8 cellular contexts compared by ENCODE assay signal in the genomic region with DNA sequence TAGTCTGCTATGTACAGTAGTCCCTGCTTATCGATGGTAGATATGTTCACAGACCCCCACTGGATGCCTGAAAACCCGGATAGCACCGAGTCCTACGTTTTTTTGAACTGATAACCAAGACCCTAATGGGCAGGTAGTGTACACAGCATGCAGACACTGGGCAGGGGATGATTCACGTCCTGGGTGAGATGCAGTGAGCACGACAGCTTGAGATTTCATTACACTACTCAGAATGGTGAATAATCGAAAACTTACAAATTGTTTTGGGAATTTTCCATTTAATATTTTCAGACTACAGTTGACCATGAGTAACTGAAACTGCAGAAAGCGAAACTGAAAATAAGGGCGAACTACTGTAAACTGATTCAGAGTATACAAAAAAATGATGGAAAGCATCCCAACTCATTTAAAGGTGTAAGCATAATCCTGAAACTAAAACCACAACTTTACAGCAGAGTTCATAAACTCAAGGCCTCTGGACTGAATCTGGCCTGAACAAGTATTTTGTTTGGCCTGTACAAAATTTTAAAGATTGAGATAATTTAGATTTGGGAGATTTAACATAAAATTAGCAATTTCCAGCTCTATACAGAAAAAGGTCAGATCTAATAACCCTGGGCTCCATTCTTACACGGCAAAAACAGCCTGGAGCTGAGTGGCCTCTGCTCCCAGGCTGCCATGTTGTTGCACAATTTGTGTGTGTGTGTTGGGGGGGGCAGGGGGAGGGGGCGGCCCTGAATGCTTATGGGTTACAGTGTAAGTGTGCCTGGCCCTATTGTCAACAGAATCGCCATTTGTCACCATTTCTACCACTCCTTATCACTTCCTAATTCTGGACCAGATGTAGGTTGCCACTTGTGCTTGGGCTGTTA. TPM values are rescaled to one million over a fixed set of nuclear protein-coding genes. Genes with fewer than 3 reads are reported as not detected.
DNase-seq lines count a peak whose midpoint lies in the region; ATAC-seq, FAIRE-seq and TF ChIP-seq lines count a peak whose summit lies in the region.

No MANE protein-coding gene starts in this region.

- H3K27me3 ChIP-seq in adrenal gland, result no peaks in the 10 kb centered on the region

- H3K9me3 Mint-ChIP-seq in stimulated activated memory B cell treated with anti-CD40 and anti-IgM and Interleukin-4, amounts not matched to agents 10 μg/mL and 1 μg/mL and 100 μg/mL, for 72 hours, result no peaks in the 10 kb centered on the region

- peak overlapping the region; percentile 15 to 90 (median 78) for H3K27ac ChIP-seq in adrenal gland
- peak overlapping the region; percentile 22 to 54 for H3K27ac ChIP-seq in kidney (ENCODE audit: low read depth in 2 of 2, low read length in 2 of 2)

- FAIRE-seq in GM12892 (lab: Jason Lieb, UNC), result peak; percentile 73
- no peak for FAIRE-seq in kidney (lab: Jason Lieb, UNC)

- no peaks in the 10 kb centered on the region for H3K9me3 ChIP-seq in adrenal gland (replicated peaks in 1 of 3)
- no peaks in the 10 kb centered on the region for H3K9me3 ChIP-seq in kidney (ENCODE audit: control insufficient read depth in 1 of 2, low read length in 2 of 2)

- no peaks in the 10 kb centered on the region for H3K36me3 Mint-ChIP-seq in stimulated activated memory B cell treated with anti-CD40 and anti-IgM and Interleukin-4, amounts not matched to agents 10 μg/mL and 1 μg/mL and 100 μg/mL, for 72 hours

- H3K4me3 ChIP-seq in adrenal gland (peak overlapping the region in 2 of 4 donors; percentile 31 to 40), kidney (ENCODE audit: low read length in 2 of 2) (peak overlapping the region; percentile 64 to 75)

- H3K27me3 Mint-ChIP-seq in stimulated activated memory B cell treated with anti-CD40 and anti-IgM and Interleukin-4, amounts not matched to agents 10 μg/mL and 1 μg/mL and 100 μg/mL, for 72 hours, result no peaks in the 10 kb centered on the region

- peak overlapping the region; percentile 52 for H3K4me3 Mint-ChIP-seq in stimulated activated memory B cell treated with anti-CD40 and anti-IgM and Interleukin-4, amounts not matched to agents 10 μg/mL and 1 μg/mL and 100 μg/mL, for 72 hours

- intact Hi-C loops in adrenal gland (cut with DNase I) (no loop called here), kidney (cut with DNase I) (no loop called here)

- peak overlapping the region; percentile 22 to 51 for H3K9ac ChIP-seq in kidney (ENCODE audit: low read length in 2 of 2)

- H3K36me3 ChIP-seq in adrenal gland (replicated peaks in 1 of 2) (no peaks in the 10 kb centered on the region), kidney (ENCODE audit: control insufficient read depth in 1 of 2, insufficient read depth in 2 of 2, low read length in 2 of 2) (no peaks in the 10 kb centered on the region)

- WGBS in adrenal gland, 4 donors, result 8 to 14% (median 12%) methylated on average over 12 of the region's 12 CpGs

- H3K4me1 ChIP-seq in adrenal gland (replicated peaks in 1 of 2) (peaks cover 8 to 14% of the 10 kb centered on the region in 2 donors), kidney (ENCODE audit: control insufficient read depth in 1 of 2, insufficient read depth in 1 of 2, low read depth in 1 of 2, low read length in 2 of 2) (no peaks in the 10 kb centered on the region)

- no peak for TF ChIP-seq POLR2A in GM12892 (IDR thresholded peaks at IDR 0.05; ENCODE audit: low read depth, low read length)
- TF ChIP-seq POLR2A in adrenal gland (IDR thresholded peaks at IDR 0.05), result no peak

- H3K27ac Mint-ChIP-seq in stimulated activated memory B cell treated with anti-CD40 and anti-IgM and Interleukin-4, amounts not matched to agents 10 μg/mL and 1 μg/mL and 100 μg/mL, for 72 hours, result peak overlapping the region; percentile 65

- peak; percentile 36 for ATAC-seq in stimulated activated memory B cell treated with anti-CD40 and anti-IgM and Interleukin-4, amounts not matched to agents 10 μg/mL and 1 μg/mL and 100 μg/mL, for 72 hours
- no peak for ATAC-seq in GM21825 (IDR thresholded peaks at IDR 0.05; ENCODE audit: unreplicated experiment)
- no peak for ATAC-seq in HG03097 (IDR thresholded peaks at IDR 0.05; ENCODE audit: low FRiP score, unreplicated experiment)

- TF ChIP-seq CTCF in adrenal gland (IDR thresholded peaks at IDR 0.05), result no peak
- TF ChIP-seq CTCF in kidney (IDR thresholded peaks at IDR 0.05; ENCODE audit: borderline replicate concordance, extremely low read depth, insufficient read depth), result no peak

- peaks cover 11% of the 10 kb centered on the region for H3K4me1 Mint-ChIP-seq in stimulated activated memory B cell treated with anti-CD40 and anti-IgM and Interleukin-4, amounts not matched to agents 10 μg/mL and 1 μg/mL and 100 μg/mL, for 72 hours

- DNase-seq in GM12892 (ENCODE audit: insufficient read length) (no peak), NCI-H2227 treated with DMSO at 0.1 percent for 48 hours (lab: John Stamatoyannopoulos, UW) (peak; percentile 28), adrenal gland (peak; percentile 35 to 73 (median 66)), kidney (no peak), UCSD-AML1 (lab: John Stamatoyannopoulos, UW; ENCODE audit: unreplicated experiment) (no peak)

RNA-seq across cellular contexts. Expression of a gene that starts 34.9 kb away (rescaled TPM):
- 5.8 TPM for polyA plus RNA-seq in GM12892 (2012; ENCODE audit: missing spikeins)
- 10 to 100 TPM; 16.7 to 30.0 (median 25.8) TPM for total RNA-seq in adrenal gland
- polyA plus RNA-seq in adrenal gland, result 1 to 10 TPM; 6.7 to 7.5 (median 7.2) TPM
- total RNA-seq in kidney, result 30.9 TPM
- polyA plus RNA-seq in kidney (ENCODE audit: insufficient read depth, low read depth, low replicate concordance), result 4.5 TPM

Comparison
In these comparisons a context has a peak if more than half of its experiments do, and no peak if none do; other contexts are left out.
1. DNase-seq: peak in NCI-H2227 treated with DMSO at 0.1 percent for 48 hours (single experiment) and adrenal gland (7 of 7); none in GM12892 (single experiment), kidney (single experiment) and UCSD-AML1 (single experiment).